8 cellular contexts compared by ENCODE assay signal in genomic region chr12:121917950-121918678, GRCh38. TPM values are rescaled to one million over a fixed set of nuclear protein-coding genes. Genes with fewer than 3 reads are reported as not detected.
A peak's percentile ranks its signal among the peaks of the same experiment; 100 is the strongest.
DNase-seq lines count a peak whose midpoint lies in the region; ATAC-seq and TF ChIP-seq lines count a peak whose summit lies in the region.

Gene CFAP251 (plus strand): TSS chr12:121918592. CDS start chr12:121921306, 2,714 bp downstream.

- CTCF ChIA-PET in AG04449 (lab: Yijun Ruan, JAX), result interaction anchor here (0.7 to 4.8 kb wide), 25 partner anchors 8 to 296 kb away, joined by 3 to 43 read pairs (median 4); partner anchors contain the start of genes BCL7A and PSMD9

- ATAC-seq in GM18873 (IDR thresholded peaks at IDR 0.05; ENCODE audit: low FRiP score, unreplicated experiment) (peak; percentile 86), HG03196 (IDR thresholded peaks at IDR 0.05; ENCODE audit: unreplicated experiment) (peak; percentile 94)

- DNase-seq in AG04449 (ENCODE audit: low read depth, low spot score) (peak; percentile 21), NCI-H526 treated with DMSO at 0.1 percent for 48 hours (lab: John Stamatoyannopoulos, UW) (peak; percentile 84), activated T-cell treated with anti-CD3 and anti-CD28 coated beads for 4 hours (peak; percentile 94)
- peak; percentile 91 for DNase-seq in stimulated activated CD8-positive, alpha-beta memory T cell treated with anti-CD3 and anti-CD28 coated beads, Interleukin-7, amount 100 ng/mL, for 24 hours (ENCODE audit: low read depth)

- H3K27ac ChIP-seq in esophagus (ENCODE audit: low read depth in 2 of 2, low read length in 1 of 2) (peak within 1 kb of the TSS in 1 of 2 donors; percentile 70), muscle layer of duodenum (ENCODE audit: low read length) (peak within 1 kb of the TSS; percentile 39)

- H3K4me1 ChIP-seq in esophagus (ENCODE audit: control insufficient read depth in 2 of 2, insufficient read depth in 2 of 2, low read length in 1 of 2) (peaks cover 2 to 4% of the 10 kb centered on the region in 2 donors), muscle layer of duodenum (ENCODE audit: control insufficient read depth in 1 of 2, insufficient read depth in 2 of 2, low read length in 2 of 2) (peaks cover 0 to 10% of the 10 kb centered on the region in 2 donors)

- H3K27me3 ChIP-seq in esophagus (ENCODE audit: control insufficient read depth in 1 of 2, insufficient read depth in 2 of 2, low read length in 2 of 2) (no peaks in the 10 kb centered on the region), muscle layer of duodenum (ENCODE audit: low read depth, low read length) (no peaks in the 10 kb centered on the region)

- TF ChIP-seq CTCF in AG04449 (IDR thresholded peaks at IDR 0.05; ENCODE audit: insufficient read depth, low read length, missing control alignments), result peak; percentile 86

- POLR2A ChIA-PET in AG04449 (lab: Yijun Ruan, JAX), result no interaction called here

- H3K4me3 ChIP-seq in AG04449 (ENCODE audit: low read depth, low read length) (peak within 1 kb of the TSS; percentile 48), esophagus (ENCODE audit: low read depth in 1 of 2, low read length in 2 of 2) (peak within 1 kb of the TSS; percentile 1 to 34), muscle layer of duodenum (ENCODE audit: low read depth in 1 of 2, low read length in 2 of 2) (peak within 1 kb of the TSS; percentile 43 to 68)

- peaks cover 0 to 6% of the 10 kb centered on the region in 2 donors for H3K36me3 ChIP-seq in esophagus (ENCODE audit: control insufficient read depth in 2 of 2, insufficient read depth in 2 of 2, low read length in 1 of 2)
- peaks cover 15 to 20% of the 10 kb centered on the region in 2 donors for H3K36me3 ChIP-seq in muscle layer of duodenum (ENCODE audit: control insufficient read depth in 1 of 2, insufficient read depth in 2 of 2, low read length in 2 of 2)

- 22 to 30% methylated on average over 35 to 41 of the region's 41 CpGs for WGBS in esophagus, 2 donors

- H3K9me3 ChIP-seq in esophagus (ENCODE audit: control insufficient read depth in 2 of 2, insufficient read depth in 1 of 2, low read depth in 1 of 2, low read length in 1 of 2) (no peaks in the 10 kb centered on the region), muscle layer of duodenum (ENCODE audit: control insufficient read depth in 1 of 2, low read length in 2 of 2) (no peaks in the 10 kb centered on the region)

RNA-seq across cellular contexts. Expression of gene CFAP251, which starts in this region (rescaled TPM):
- polyA plus RNA-seq in esophagus, result under 1 TPM; 0.33 to 0.42 TPM

Comparison
In these comparisons a context has a peak if more than half of its experiments do, and no peak if none do; other contexts are left out.
1. DNase-seq: peak in every context shown above with its lines; median percentile 94 in activated T-cell treated with anti-CD3 and anti-CD28 coated beads for 4 hours; 91 in stimulated activated CD8-positive, alpha-beta memory T cell treated with anti-CD3 and anti-CD28 coated beads, Interleukin-7, amount 100 ng/mL, for 24 hours; 84 in NCI-H526 treated with DMSO at 0.1 percent for 48 hours; 21 in AG04449.